In genomic region chr1:52268372-52268771, GRCh38 we compare ENCODE assay signal across 17 cellular contexts.
DNase-seq lines count a peak whose midpoint lies in the region; FAIRE-seq and TF ChIP-seq lines count a peak whose summit lies in the region.
"Had no signal": no experiment of that assay in that cellular context is flagged by ENCODE, and none has a peak within 500 bp of the region (broad histone marks: within the 10 kb centered on the region; RNA-seq: fewer than 3 reads in every experiment).

No MANE protein-coding gene starts in this region.

- TF ChIP-seq CTCF in astrocyte (IDR thresholded peaks at IDR 0.05; ENCODE audit: insufficient read depth, low read depth, low read length) (no peak), thyroid gland (IDR thresholded peaks at IDR 0.05) (peak in 1 of 6 experiments; percentile 35), coronary artery (IDR thresholded peaks at IDR 0.05) (no peak), osteoblast (IDR thresholded peaks at IDR 0.05; ENCODE audit: extremely low read depth, low read depth, low read length) (no peak)

- H3K4me3 ChIP-seq in astrocyte (ENCODE audit: insufficient read depth, low read depth, low read length) (no peak overlapping the region), iPS-15b (ENCODE audit: low read depth, low read length) (no peak overlapping the region), thyroid gland (replicated peaks in 1 of 3) (no peak overlapping the region), coronary artery (no peak overlapping the region), osteoblast (ENCODE audit: insufficient read depth, low read length) (no peak overlapping the region)
- H3K4me3 ChIP-seq: transverse colon had no signal

- WGBS in thyroid gland, 2 donors, result 30% methylated on average over 3 of the region's 3 CpGs

- H3K4me3 Mint-ChIP-seq in astrocyte (ENCODE audit: unreplicated experiment), result no peak overlapping the region

- H3K4me1 Mint-ChIP-seq in astrocyte (ENCODE audit: low read depth, unreplicated experiment), result peaks cover 4% of the 10 kb centered on the region

- no peaks in the 10 kb centered on the region for H3K9me3 Mint-ChIP-seq in astrocyte (ENCODE audit: unreplicated experiment)

- H3K36me3 Mint-ChIP-seq in astrocyte (ENCODE audit: low read depth, unreplicated experiment), result peaks cover 2% of the 10 kb centered on the region

- H3K4me2 ChIP-seq in astrocyte (ENCODE audit: low read length), result no peak overlapping the region
- no peak overlapping the region for H3K4me2 ChIP-seq in osteoblast (ENCODE audit: insufficient read depth, low read length)

- H3K79me2 ChIP-seq in astrocyte (ENCODE audit: insufficient read depth, low read length), result no peaks in the 10 kb centered on the region
- no peaks in the 10 kb centered on the region for H3K79me2 ChIP-seq in osteoblast (ENCODE audit: insufficient read depth, low read length)

- DNase-seq in SKM-1 treated with dmso at 0.1 percent for 144 hours (lab: John Stamatoyannopoulos, UW; ENCODE audit: unreplicated experiment), result peak; percentile 27
- DNase-seq in SKM-1 (lab: John Stamatoyannopoulos, UW; ENCODE audit: unreplicated experiment), result no peak
- peak; percentile 6 for DNase-seq in astrocyte (ENCODE audit: low read depth)
- DNase-seq in thyroid gland, result peak; percentile 70 to 72
- no peak for DNase-seq in coronary artery (ENCODE audit: low spot score)
- DNase-seq in osteoblast (ENCODE audit: insufficient read length, low spot score, missing footprints), result no peak
- no peak for DNase-seq in SHP77 treated with DMSO at 0.1 percent for 48 hours (lab: John Stamatoyannopoulos, UW)
- DNase-seq: activated CD4-positive, alpha-beta T cell treated with anti-CD3 and anti-CD28 coated beads for 1 hour; activated T-cell treated with anti-CD3 and anti-CD28 coated beads, Interleukin-2, amount 50 U/mL, for 48 hours; DMS79 treated with DMSO at 0.1 percent for 48 hours; effector memory CD4-positive, alpha-beta T cell; hypothalamus; NCI-H1092 treated with DMSO at 0.1 percent for 48 hours; NCI-H446 treated with DMSO at 0.1 percent for 48 hours; SHP77; transverse colon had no signal

- H3K27ac ChIP-seq in astrocyte (ENCODE audit: low read depth, low read length) (no peak overlapping the region), thyroid gland (peak overlapping the region in 2 of 3 donors; percentile 25 to 37), coronary artery (no peak overlapping the region), osteoblast (ENCODE audit: low read depth, low read length) (no peak overlapping the region)
- H3K27ac ChIP-seq: transverse colon had no signal

- FAIRE-seq in astrocyte (lab: Jason Lieb, UNC), result no peak

- no peaks in the 10 kb centered on the region for H3K27me3 Mint-ChIP-seq in astrocyte (ENCODE audit: low read depth, unreplicated experiment)

- intact Hi-C loops in thyroid gland (cut with DNase I), result no loop called here

- no peak overlapping the region for H2AFZ ChIP-seq in astrocyte (ENCODE audit: low read depth, low read length)
- no peak overlapping the region for H2AFZ ChIP-seq in osteoblast (ENCODE audit: low read length)

- H4K20me1 ChIP-seq in astrocyte (ENCODE audit: insufficient read depth, low read length) (no peaks in the 10 kb centered on the region), osteoblast (ENCODE audit: insufficient read depth, low read length) (no peaks in the 10 kb centered on the region)

- H3K9me3 ChIP-seq in astrocyte (ENCODE audit: insufficient read depth, low read depth, low read length), result no peaks in the 10 kb centered on the region
- no peaks in the 10 kb centered on the region for H3K9me3 ChIP-seq in iPS-15b (ENCODE audit: control insufficient read depth, insufficient read depth, low read length)
- H3K9me3 ChIP-seq in thyroid gland, result no peaks in the 10 kb centered on the region
- no peaks in the 10 kb centered on the region for H3K9me3 ChIP-seq in osteoblast (ENCODE audit: low read depth, low read length)
- H3K9me3 ChIP-seq: transverse colon had no signal

- TF ChIP-seq POLR2A in thyroid gland (IDR thresholded peaks at IDR 0.05), result no peak

- H3K36me3 ChIP-seq in astrocyte (ENCODE audit: insufficient read depth, low read length), result no peaks in the 10 kb centered on the region
- no peaks in the 10 kb centered on the region for H3K36me3 ChIP-seq in iPS-15b (ENCODE audit: control insufficient read depth, insufficient read depth, low read length)
- H3K36me3 ChIP-seq in thyroid gland, result no peaks in the 10 kb centered on the region
- no peaks in the 10 kb centered on the region for H3K36me3 ChIP-seq in osteoblast (ENCODE audit: insufficient read depth, low read length)

- H3K9ac ChIP-seq in astrocyte (ENCODE audit: low read length), result no peak overlapping the region
- peak overlapping the region; percentile 27 for H3K9ac ChIP-seq in iPS-15b (ENCODE audit: low read depth, low read length)

- H3K4me1 ChIP-seq in astrocyte (ENCODE audit: insufficient read depth, low read length) (no peaks in the 10 kb centered on the region), iPS-15b (ENCODE audit: control insufficient read depth, insufficient read depth, low read length) (peaks cover 8% of the 10 kb centered on the region), thyroid gland (peaks cover 3 to 11% of the 10 kb centered on the region in 2 donors), osteoblast (ENCODE audit: insufficient read depth, low read length) (peaks cover 3% of the 10 kb centered on the region)

- peak overlapping the region; percentile 47 for H3K27ac Mint-ChIP-seq in astrocyte (ENCODE audit: unreplicated experiment)

- H3K27me3 ChIP-seq in astrocyte (ENCODE audit: insufficient read depth, low read length) (no peaks in the 10 kb centered on the region), iPS-15b (ENCODE audit: control insufficient read depth, insufficient read depth, low read length) (no peaks in the 10 kb centered on the region), thyroid gland (no peaks in the 10 kb centered on the region), osteoblast (ENCODE audit: insufficient read depth, low read length) (no peaks in the 10 kb centered on the region)
- H3K27me3 ChIP-seq: transverse colon had no signal

Comparison
In these comparisons a context has a peak if more than half of its experiments do, and no peak if none do; other contexts are left out.
1. DNase-seq: peak in SKM-1 treated with dmso at 0.1 percent for 144 hours (single experiment), astrocyte (single experiment) and thyroid gland (2 of 2); none in SKM-1 (single experiment), coronary artery (single experiment), osteoblast (single experiment) and SHP77 treated with DMSO at 0.1 percent for 48 hours (single experiment).
2. H3K27ac ChIP-seq: peak in thyroid gland (2 of 3); none in astrocyte (single experiment), coronary artery (0 of 2) and osteoblast (single experiment).